Comparison of ENCODE assay signal across 13 cellular contexts in genomic region chr2:162085090-162085891, GRCh38. TPM values are rescaled to one million over a fixed set of nuclear protein-coding genes. Genes with fewer than 3 reads are reported as not detected.
DNase-seq lines count a peak whose midpoint lies in the region; ATAC-seq and TF ChIP-seq lines count a peak whose summit lies in the region.
"Had no signal": no experiment of that assay in that cellular context is flagged by ENCODE, and none has a peak within 500 bp of the region (broad histone marks: within the 10 kb centered on the region; RNA-seq: fewer than 3 reads in every experiment).

No MANE protein-coding gene starts in this region.

- H3K79me2 ChIP-seq in fibroblast of lung (ENCODE audit: control insufficient read depth, insufficient read depth, low read length), result no peaks in the 10 kb centered on the region

- no peaks in the 10 kb centered on the region for H3K4me1 Mint-ChIP-seq in stimulated activated memory B cell treated with anti-CD40 and anti-IgM and Interleukin-4, amounts not matched to agents 10 μg/mL and 1 μg/mL and 100 μg/mL, for 72 hours
- no peaks in the 10 kb centered on the region for H3K4me1 Mint-ChIP-seq in glutamatergic neuron (ENCODE audit: low read depth, unreplicated experiment)

- H3K4me1 ChIP-seq in RWPE2 (ENCODE audit: insufficient read depth, poor library complexity, severe bottlenecking), result peaks cover 30% of the 10 kb centered on the region
- peaks cover 23% of the 10 kb centered on the region for H3K4me1 ChIP-seq in fibroblast of lung (ENCODE audit: control insufficient read depth, extremely low read depth, insufficient read depth, low read length)
- H3K4me1 ChIP-seq: tibial artery had no signal

- no peaks in the 10 kb centered on the region for H3K9me3 ChIP-seq in RWPE2 (ENCODE audit: severe bottlenecking)
- no peaks in the 10 kb centered on the region for H3K9me3 ChIP-seq in fibroblast of lung (ENCODE audit: control insufficient read depth, insufficient read depth, low read depth, low read length)
- H3K9me3 ChIP-seq: right lobe of liver, tibial artery had no signal

- H3K27ac ChIP-seq in RWPE2 (ENCODE audit: poor library complexity, severe bottlenecking) (peak overlapping the region; percentile 67), fibroblast of lung (ENCODE audit: insufficient read depth, low read length) (no peak overlapping the region)
- H3K27ac ChIP-seq: RWPE1, tibial artery had no signal

- H3K4me3 ChIP-seq in RWPE2 (ENCODE audit: severe bottlenecking), result no peak overlapping the region
- no peak overlapping the region for H3K4me3 ChIP-seq in fibroblast of lung (replicated peaks in 1 of 4; ENCODE audit: control extremely low read depth in 1 of 4, insufficient read depth in 1 of 4, low read depth in 3 of 4, low read length in 4 of 4)
- H3K4me3 ChIP-seq: right lobe of liver, tibial artery had no signal

- H3K9me3 Mint-ChIP-seq in stimulated activated memory B cell treated with anti-CD40 and anti-IgM and Interleukin-4, amounts not matched to agents 10 μg/mL and 1 μg/mL and 100 μg/mL, for 72 hours, result no peaks in the 10 kb centered on the region
- H3K9me3 Mint-ChIP-seq in glutamatergic neuron (ENCODE audit: unreplicated experiment), result no peaks in the 10 kb centered on the region

- no peak overlapping the region for H3K27ac Mint-ChIP-seq in stimulated activated memory B cell treated with anti-CD40 and anti-IgM and Interleukin-4, amounts not matched to agents 10 μg/mL and 1 μg/mL and 100 μg/mL, for 72 hours
- H3K27ac Mint-ChIP-seq in glutamatergic neuron (ENCODE audit: unreplicated experiment), result no peak overlapping the region

- intact Hi-C loops in posterior vena cava (cut with DNase I), result no loop called here

- H3K4me3 Mint-ChIP-seq in stimulated activated memory B cell treated with anti-CD40 and anti-IgM and Interleukin-4, amounts not matched to agents 10 μg/mL and 1 μg/mL and 100 μg/mL, for 72 hours, result no peak overlapping the region
- H3K4me3 Mint-ChIP-seq in glutamatergic neuron (ENCODE audit: unreplicated experiment), result no peak overlapping the region

- H3K27me3 Mint-ChIP-seq in stimulated activated memory B cell treated with anti-CD40 and anti-IgM and Interleukin-4, amounts not matched to agents 10 μg/mL and 1 μg/mL and 100 μg/mL, for 72 hours, result peaks cover 16% of the 10 kb centered on the region
- no peaks in the 10 kb centered on the region for H3K27me3 Mint-ChIP-seq in glutamatergic neuron (ENCODE audit: unreplicated experiment)

- no peaks in the 10 kb centered on the region for H3K36me3 Mint-ChIP-seq in stimulated activated memory B cell treated with anti-CD40 and anti-IgM and Interleukin-4, amounts not matched to agents 10 μg/mL and 1 μg/mL and 100 μg/mL, for 72 hours
- no peaks in the 10 kb centered on the region for H3K36me3 Mint-ChIP-seq in glutamatergic neuron (ENCODE audit: unreplicated experiment)

- peak overlapping the region; percentile 0 for H3K4me2 ChIP-seq in fibroblast of lung (ENCODE audit: extremely low read depth, insufficient read depth, low read length)

- ATAC-seq in RWPE2 (ENCODE audit: low read depth), result peak; percentile 90
- ATAC-seq in stimulated activated memory B cell treated with anti-CD40 and anti-IgM and Interleukin-4, amounts not matched to agents 10 μg/mL and 1 μg/mL and 100 μg/mL, for 72 hours, result no peak

- H3K36me3 ChIP-seq in RWPE2 (ENCODE audit: low read depth) (no peaks in the 10 kb centered on the region), fibroblast of lung (ENCODE audit: control insufficient read depth, insufficient read depth, low read length) (no peaks in the 10 kb centered on the region)
- H3K36me3 ChIP-seq: right lobe of liver, tibial artery had no signal

- TF ChIP-seq CTCF in RWPE2 (IDR thresholded peaks at IDR 0.05; ENCODE audit: poor library complexity, severe bottlenecking), result no peak
- TF ChIP-seq CTCF in fibroblast of lung (conservative IDR thresholded peaks at IDR 0.05 in 1 of 2, IDR thresholded peaks at IDR 0.05 in 1 of 2; ENCODE audit: low read depth in 1 of 2, low read length in 2 of 2), result no peak
- no peak for TF ChIP-seq CTCF in glutamatergic neuron (IDR thresholded peaks at IDR 0.05; ENCODE audit: partially characterized antibody, unreplicated experiment)

- H3K9ac ChIP-seq in fibroblast of lung (ENCODE audit: insufficient read depth, low read length), result no peak overlapping the region

- no peak overlapping the region for H2AFZ ChIP-seq in fibroblast of lung (ENCODE audit: low read length)

- peak; percentile 97 for DNase-seq in ELR (ENCODE audit: low read depth)
- DNase-seq in RWPE2 (ENCODE audit: low spot score), result no peak
- peak; percentile 90 to 97 for DNase-seq in fibroblast of lung (ENCODE audit: low read depth in 2 of 2)
- DNase-seq in renal cortical epithelial cell (ENCODE audit: low read depth), result peak; percentile 95
- DNase-seq in posterior vena cava (ENCODE audit: low spot score), result no peak
- no peak for DNase-seq in SHP77 treated with DMSO at 0.1 percent for 48 hours (lab: John Stamatoyannopoulos, UW)
- DNase-seq in glutamatergic neuron, result no peak
- DNase-seq: MV-4-11, NCI-H510A, right lobe of liver, tibial artery had no signal

- H4K20me1 ChIP-seq in fibroblast of lung (ENCODE audit: control insufficient read depth, extremely low read depth, insufficient read depth, low read length), result no peaks in the 10 kb centered on the region

- H3K27me3 ChIP-seq in RWPE2 (ENCODE audit: insufficient read depth, poor library complexity, severe bottlenecking) (no peaks in the 10 kb centered on the region), fibroblast of lung (ENCODE audit: control insufficient read depth, insufficient read depth, low read length) (no peaks in the 10 kb centered on the region)
- H3K27me3 ChIP-seq: right lobe of liver, tibial artery had no signal

RNA-seq across cellular contexts. Expression of gene DPP4, which starts 11.3 kb away (rescaled TPM):
- total RNA-seq in fibroblast of lung (148 and 297 TPM in 2 replicates), renal cortical epithelial cell (65.7 and 374 TPM in 2 replicates), posterior vena cava (1 to 10 TPM; 2.4 to 5.1 TPM), glutamatergic neuron (ENCODE audit: unreplicated experiment) (0.20 TPM)
- 35.6 and 58.1 TPM in 2 replicates for polyA plus RNA-seq in fibroblast of lung
- polyA plus RNA-seq in fibroblast of lung (2012), result 32.5 and 61.7 TPM in 2 replicates
- polyA minus RNA-seq in fibroblast of lung (ENCODE audit: low replicate concordance), result 18.6 and 19.3 TPM in 2 replicates

Comparison
In these comparisons a context has a peak if more than half of its experiments do, and no peak if none do; other contexts are left out.
1. DNase-seq: peak in ELR (single experiment), fibroblast of lung (2 of 2) and renal cortical epithelial cell (single experiment); none in RWPE2 (single experiment), posterior vena cava (single experiment), SHP77 treated with DMSO at 0.1 percent for 48 hours (single experiment) and glutamatergic neuron (single experiment).
2. RNA of gene DPP4, which starts 11.3 kb away (total RNA-seq): 148 to 297 TPM in fibroblast of lung and 65.7 to 374 TPM in renal cortical epithelial cell; 2.4 to 5.1 TPM in posterior vena cava and 0.20 TPM in glutamatergic neuron (single experiment); every median in the first group is over 10 times any median in the second.